In the genomic region with DNA sequence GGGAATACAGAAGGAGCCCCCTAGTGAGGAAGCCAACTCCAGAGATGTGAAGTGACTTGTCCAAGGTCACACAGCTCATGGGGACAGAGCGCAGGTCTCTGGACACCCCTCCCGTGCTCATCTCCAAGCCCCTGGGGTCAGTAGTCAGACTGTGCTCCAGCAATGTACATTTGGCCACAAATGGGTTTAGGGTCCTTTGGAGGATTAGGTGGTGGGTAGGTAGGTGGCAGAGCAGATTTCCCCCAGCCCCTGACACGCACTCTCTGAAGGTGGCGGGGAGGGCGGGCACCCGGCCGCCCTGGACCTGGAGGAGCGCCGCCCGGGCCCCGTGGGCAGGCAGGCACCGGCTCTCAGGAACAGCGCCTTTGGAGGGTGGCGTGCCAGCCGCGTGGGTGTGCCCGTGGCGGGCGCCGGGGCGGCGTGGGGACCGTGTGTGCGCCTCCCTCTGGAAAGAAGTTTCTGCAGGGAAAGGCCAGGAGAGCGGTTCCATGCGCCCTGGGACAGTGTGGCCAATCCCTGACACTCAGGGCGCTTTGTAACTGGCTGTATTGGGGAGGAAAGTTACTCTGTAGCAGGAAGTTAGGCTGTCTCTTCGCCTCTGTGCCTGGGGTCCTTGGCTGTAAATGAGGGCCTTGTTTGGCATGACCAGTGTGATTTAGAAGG, we compare ENCODE assay signal across 10 cellular contexts. TPM values are rescaled to one million over a fixed set of nuclear protein-coding genes. Genes with fewer than 3 reads are reported as not detected.
DNase-seq lines count a peak whose midpoint lies in the region; ATAC-seq, FAIRE-seq and TF ChIP-seq lines count a peak whose summit lies in the region.
"Had no signal": no experiment of that assay in that cellular context is flagged by ENCODE, and none has a peak within 500 bp of the region (broad histone marks: within the 10 kb centered on the region; RNA-seq: fewer than 3 reads in every experiment).

No MANE protein-coding gene starts in this region.

- intact Hi-C loops in HCT116 (cut with micrococcal nuclease): no loop called here
- intact Hi-C loops in K562 (cut with micrococcal nuclease): loop anchor here (2.0 kb wide), 1 partner anchor 43 kb away; no protein-coding TSS in a partner anchor
- intact Hi-C loops in left colon (cut with DNase I, micrococcal nuclease): no loop called here

- CTCF ChIA-PET in HCT116 (lab: Charles Lee): interaction anchor here (1.0 to 1.6 kb wide), 2 partner anchors 114 to 254 kb away, joined by 3 to 4 read pairs; no protein-coding TSS in a partner anchor
- CTCF ChIA-PET in K562 (lab: Yijun Ruan, JAX; ENCODE audit: low intra/inter-chr PET ratio): interaction anchor here (0.8 kb wide), 1 partner anchor 172 kb away, joined by 3 read pairs; no protein-coding TSS in a partner anchor

- H3K36me3 ChIP-seq in HCT116 (ENCODE audit: control insufficient read depth in 1 of 2, insufficient read depth in 2 of 2, low read length in 2 of 2): no peaks in the 10 kb centered on the region
- H3K36me3 ChIP-seq in K562 (ENCODE audit: control insufficient read depth, insufficient read depth, low read length): no peaks in the 10 kb centered on the region
- H3K36me3 ChIP-seq in skeletal muscle tissue (ENCODE audit: control insufficient read depth in 3 of 3, insufficient read depth in 3 of 3, low read length in 3 of 3): no peaks in the 10 kb centered on the region

- POLR2A ChIA-PET in HCT116 (lab: Charles Lee): no interaction called here
- POLR2A ChIA-PET in K562 (lab: Yijun Ruan, JAX): interaction anchor here (1.4 kb wide), 1 partner anchor 11 kb away, joined by 5 read pairs; no protein-coding TSS in a partner anchor

- H3K27me3 ChIP-seq in HCT116 (ENCODE audit: insufficient read depth, low read length): no peaks in the 10 kb centered on the region
- peaks cover 0 to 15% of the 10 kb centered on the region in 2 experiments; a peak in 1 of 5 replicates for H3K27me3 ChIP-seq in K562 (ENCODE audit: control insufficient read depth in 2 of 2, insufficient read depth in 2 of 2, low read length in 2 of 2)
- H3K27me3 ChIP-seq in skeletal muscle tissue (ENCODE audit: control insufficient read depth in 3 of 3, insufficient read depth in 3 of 3, low read length in 3 of 3): peaks cover 0 to 3% (median 3%) of the 10 kb centered on the region in 3 donors

- H3K9me1 ChIP-seq in K562 (ENCODE audit: control insufficient read depth, insufficient read depth, low read length): no peaks in the 10 kb centered on the region

- no peak; the same call in 1 of the 2 replicates for TF ChIP-seq RAD21 in HCT116 (IDR thresholded peaks at IDR 0.05; ENCODE audit: low read depth)
- no peak for TF ChIP-seq RAD21 in K562 (CRISPR knock-in tag; conservative IDR thresholded peaks at IDR 0.05 in 1 of 2, IDR thresholded peaks at IDR 0.05 in 1 of 2)

- H3K9me2 ChIP-seq in HCT116 (ENCODE audit: insufficient read depth): no peaks in the 10 kb centered on the region

- peak; percentile 34 for DNase-seq in HCT116 (ENCODE audit: low read depth, low spot score)
- peak in 1 of 4 experiments; percentile 16 for DNase-seq in K562 (ENCODE audit: extremely low read depth in 1 of 4, low spot score in 3 of 4)
- DNase-seq in left colon: peak; percentile 43 to 53
- DNase-seq in KG1 (lab: John Stamatoyannopoulos, UW): no peak
- DNase-seq in DMS153 (lab: John Stamatoyannopoulos, UW): no peak
- no peak for DNase-seq in cerebellar nuclear complex (lab: John Stamatoyannopoulos, UW)

- BruUV-seq in HCT116 (replicated peaks; lab: Mats Ljungman, UMichigan) (no TSS peak), K562 (replicated peaks; lab: Mats Ljungman, UMichigan) (no TSS peak)

- peak overlapping the region; percentile 60 for H3K9ac ChIP-seq in HCT116 (ENCODE audit: low read length)
- peak overlapping the region; percentile 35 to 89; a peak in 3 of 4 replicates for H3K9ac ChIP-seq in K562 (ENCODE audit: insufficient read depth in 1 of 2, low read depth in 2 of 2, low read length in 2 of 2)
- peak overlapping the region; percentile 66 to 89 (median 85) for H3K9ac ChIP-seq in skeletal muscle tissue (ENCODE audit: low read depth in 1 of 3, low read length in 3 of 3)

- no peak for TF ChIP-seq EP300 in K562 (IDR thresholded peaks at IDR 0.05; ENCODE audit: low read length)

- no peaks in the 10 kb centered on the region for H3K79me2 ChIP-seq in HCT116 (ENCODE audit: insufficient read depth, low read length)
- H3K79me2 ChIP-seq in K562 (ENCODE audit: control insufficient read depth, insufficient read depth, low read length): no peaks in the 10 kb centered on the region

- H3K9me3 ChIP-seq in HCT116 (ENCODE audit: control insufficient read depth in 1 of 2, insufficient read depth in 1 of 2, low read depth in 1 of 2, low read length in 2 of 2): no peaks in the 10 kb centered on the region
- no peaks in the 10 kb centered on the region for H3K9me3 ChIP-seq in K562 (replicated peaks; ENCODE audit: control insufficient read depth, insufficient read depth, low read depth, low read length)
- no peaks in the 10 kb centered on the region for H3K9me3 ChIP-seq in skeletal muscle tissue (ENCODE audit: control insufficient read depth in 3 of 3, low read length in 3 of 3)

- in situ Hi-C loops in K562 (cut with MboI): no loop called here

- RAD21 ChIA-PET in HCT116 (lab: Charles Lee; ENCODE audit: low non-redundant PET in 1 of 2, low total read pairs in 2 of 2, uncharacterized antibody in 2 of 2, unreplicated experiment in 2 of 2): no interaction called here

- no peak for TF ChIP-seq POLR2A in HCT116 (IDR thresholded peaks at IDR 0.05; ENCODE audit: borderline replicate concordance, extremely low read depth, insufficient read depth, insufficient read length)
- TF ChIP-seq POLR2A in K562 (conservative IDR thresholded peaks at IDR 0.05): no peak

- H4K20me1 ChIP-seq in HCT116 (ENCODE audit: insufficient read depth) (no peaks in the 10 kb centered on the region), K562 (replicated peaks; ENCODE audit: control insufficient read depth, insufficient read depth, low read length) (peaks cover 4% of the 10 kb centered on the region; the same call in 1 of the 2 replicates)

- peak; percentile 78 for ATAC-seq in HCT116
- no peak for ATAC-seq in K562
- peak; percentile 83 for ATAC-seq in left colon
- ATAC-seq in GM18517 (IDR thresholded peaks at IDR 0.05; ENCODE audit: unreplicated experiment): no peak

- H3K4me1 ChIP-seq in HCT116 (ENCODE audit: control insufficient read depth in 1 of 2, insufficient read depth in 2 of 2, low read length in 2 of 2) (peaks cover 10 to 21% of the 10 kb centered on the region in 2 experiments; a peak in 3 of 4 replicates), K562 (replicated peaks in 1 of 2; ENCODE audit: control insufficient read depth in 2 of 2, insufficient read depth in 2 of 2, low read length in 2 of 2) (peaks cover under 1 to 21% of the 10 kb centered on the region in 2 experiments; a peak in 4 of 5 replicates), skeletal muscle tissue (ENCODE audit: control insufficient read depth in 3 of 3, insufficient read depth in 3 of 3, low read length in 3 of 3) (peaks cover 5 to 35% (median 20%) of the 10 kb centered on the region in 3 donors)

- TF ChIP-seq CTCF in HCT116 (IDR thresholded peaks at IDR 0.05 in 2 of 3, conservative IDR thresholded peaks at IDR 0.05 in 1 of 3; ENCODE audit: borderline replicate concordance in 1 of 3, insufficient read depth in 1 of 3, low read depth in 2 of 3, low read length in 2 of 3) (peak in 1 of 3 experiments; percentile 52; a peak in 3 of 6 replicates), K562 (IDR thresholded peaks at IDR 0.05 in 2 of 3, conservative IDR thresholded peaks at IDR 0.05 in 1 of 3; ENCODE audit: insufficient read depth in 2 of 3, low read depth in 1 of 3, low read length in 3 of 3) (no peak)

- WGBS in K562 (ENCODE audit: insufficient coverage, low coverage, missing lambda C conversion rate): 87% methylated on average over 19 of the region's 28 CpGs

- H3K27ac ChIP-seq in HCT116 (ENCODE audit: low read depth, low read length) (peak overlapping the region; percentile 56), K562 (ENCODE audit: extremely low read depth, low read depth, low read length) (no peak overlapping the region), skeletal muscle tissue (ENCODE audit: low read depth, low read length) (peak overlapping the region; percentile 85)

- FAIRE-seq in K562 (lab: Jason Lieb, UNC): no peak

- H3K4me3 ChIP-seq in HCT116 (replicated peaks in 1 of 2; ENCODE audit: low read depth in 1 of 2, low read length in 2 of 2): peak overlapping the region; percentile 65 to 82
- H3K4me3 ChIP-seq in K562: peak overlapping the region; percentile 52
- peak overlapping the region; percentile 76 to 81 (median 78) for H3K4me3 ChIP-seq in skeletal muscle tissue (ENCODE audit: low read length in 3 of 3)

- H3K4me2 ChIP-seq in HCT116 (ENCODE audit: low read length): peak overlapping the region; percentile 97
- H3K4me2 ChIP-seq in K562 (ENCODE audit: insufficient read depth, low read length): peak overlapping the region; percentile 66

- peak overlapping the region; percentile 79 for H2AFZ ChIP-seq in HCT116 (ENCODE audit: low read depth, low read length, poor library complexity, severe bottlenecking)
- peak overlapping the region; percentile 79; the same call in 1 of the 2 replicates for H2AFZ ChIP-seq in K562 (ENCODE audit: low read depth, low read length)

TF ChIP-seq in HCT116, 20 proteins besides CTCF, POLR2A, EP300 and RAD21 (continues in another document):
- TF ChIP-seq ZFX (IDR thresholded peaks at IDR 0.05) (no peak), YY1 (IDR thresholded peaks at IDR 0.05; ENCODE audit: extremely low read depth, insufficient replicate concordance, low read depth, low read length) (no peak)

TF ChIP-seq in K562, 482 proteins besides CTCF, POLR2A, EP300 and RAD21 (continues in another document):
- no peak for TF ChIP-seq ZNF764 (CRISPR knock-in tag; IDR thresholded peaks at IDR 0.05; ENCODE audit: low read depth)

RNA-seq across cellular contexts. Expression of gene WIPF3, which starts 1.0 kb away (rescaled TPM):
- total RNA-seq in HCT116 (2021; ENCODE audit: unreplicated experiment) (8.6 TPM), K562 (2014; rRNA removed) (0.65 and 0.82 TPM in 2 replicates), K562 (2014; rRNA removed; fragmentation: Illumina TruSeq; extraction: Trizol) (0.47 and 0.54 TPM in 2 replicates), K562 (2015; rRNA removed; fragmentation: Illumina TruSeq; extraction: Trizol) (0.15 and 0.18 TPM in 2 replicates), K562 (2021) (2.6 and 2.7 TPM in 2 replicates), left colon (1 to 10 TPM; 1.7 to 2.1 TPM), skeletal muscle tissue (4.7 TPM)
- polyA plus RNA-seq in HCT116 (2012): 6.2 and 6.4 TPM in 2 replicates
- 3.7 and 6.2 TPM in 2 replicates for total RNA-seq in K562 (2011; cell fraction: chromatin; rRNA removed; ENCODE audit: low replicate concordance)
- 1.7 and 2.1 TPM in 2 replicates for total RNA-seq in K562 (2011; cell fraction: nucleolus; rRNA removed)
- 3.0 and 6.9 TPM in 2 replicates for total RNA-seq in K562 (2011; cell fraction: nucleoplasm; rRNA removed)
- polyA plus RNA-seq in K562 (2011; rRNA removed) (1.7 and 2.2 TPM in 2 replicates), K562 (2014; fragmentation: Illumina TruSeq; extraction: Trizol) (1.9 and 2.2 TPM in 2 replicates), K562 (2014; fragmentation: Nextera tagmentation; extraction: Ambion mirVana) (1 to 10 TPM; 2.1 to 3.2 TPM), K562 (2014; rRNA removed) (0.82 and 1.0 TPM in 2 replicates)
- polyA plus RNA-seq in K562 (2011; cell fraction: cytosol; rRNA removed): 0.95 and 1.7 TPM in 2 replicates
- 2.9 and 3.2 TPM in 2 replicates for polyA plus RNA-seq in K562 (2011; cell fraction: nucleus; rRNA removed)
- 1.5 and 2.2 TPM in 2 replicates for polyA plus RNA-seq in K562 (2012)
- 2.3 and 3.3 TPM in 2 replicates for polyA minus RNA-seq in K562 (2011; rRNA and poly(A)+ RNA removed)
- 3.7 and 4.6 TPM in 2 replicates for polyA minus RNA-seq in K562 (2011; cell fraction: cytosol; rRNA and poly(A)+ RNA removed)
- 1.6 and 2.3 TPM in 2 replicates for polyA minus RNA-seq in K562 (2011; cell fraction: nucleus; rRNA and poly(A)+ RNA removed)
- total RNA-seq: activated T-cell treated with anti-CD3 and anti-CD28 coated beads, Interleukin-2, amount 50 U/mL, for 72 hours; lung microvascular endothelial cell had no signal

Comparison
In these comparisons a context has a peak if more than half of its experiments do, and no peak if none do; other contexts are left out.
1. ATAC-seq: peak in HCT116 (single experiment) and left colon (single experiment); none in K562 (single experiment) and GM18517 (single experiment).
2. DNase-seq: peak in HCT116 (single experiment) and left colon (2 of 2); none in KG1 (single experiment), DMS153 (single experiment) and cerebellar nuclear complex (0 of 2).
3. Of the 22 proteins assayed by ChIP-seq in both K562 and HCT116: peak only in K562: ZBTB33; only in HCT116: EGR1, MAX and POLR2AphosphoS5; in both: none; in neither: 17; mixed calls (peak in some experiments, not most) for 1.
4. Peak in every context shown above with its lines, with median percentiles within 50 percentile points of each other: H3K4me3 ChIP-seq and H3K9ac ChIP-seq.